In genomic region chr16:19119564-19119963, GRCh38 we compare ENCODE assay signal across 9 cellular contexts. TPM values are rescaled to one million over a fixed set of nuclear protein-coding genes. Genes with fewer than 3 reads are reported as not detected.
DNase-seq lines count a peak whose midpoint lies in the region; ATAC-seq, FAIRE-seq and TF ChIP-seq lines count a peak whose summit lies in the region.
"Had no signal": no experiment of that assay in that cellular context is flagged by ENCODE, and none has a peak within 500 bp of the region (broad histone marks: within the 10 kb centered on the region; RNA-seq: fewer than 3 reads in every experiment).

No MANE protein-coding gene starts in this region.

- H3K9me3 Mint-ChIP-seq in activated B cell treated with CpG ODN at 0.5 μM for 24 hours = no peaks in the 10 kb centered on the region
- H3K9me3 Mint-ChIP-seq in stimulated activated memory B cell treated with anti-CD40 and anti-IgM and Interleukin-4, amounts not matched to agents 10 μg/mL and 1 μg/mL and 100 μg/mL, for 72 hours = no peaks in the 10 kb centered on the region
- H3K9me3 Mint-ChIP-seq: natural killer cell had no signal

- peak overlapping the region; percentile 83 for H3K4me3 Mint-ChIP-seq in activated B cell treated with CpG ODN at 0.5 μM for 24 hours
- no peak overlapping the region for H3K4me3 Mint-ChIP-seq in stimulated activated memory B cell treated with anti-CD40 and anti-IgM and Interleukin-4, amounts not matched to agents 10 μg/mL and 1 μg/mL and 100 μg/mL, for 72 hours
- H3K4me3 Mint-ChIP-seq: natural killer cell had no signal

- peak; percentile 26 for ATAC-seq in activated B cell treated with CpG ODN at 0.5 μM for 24 hours (ENCODE audit: low read depth)
- no peak for ATAC-seq in gastroesophageal sphincter
- peak; percentile 11 for ATAC-seq in stimulated activated memory B cell treated with anti-CD40 and anti-IgM and Interleukin-4, amounts not matched to agents 10 μg/mL and 1 μg/mL and 100 μg/mL, for 72 hours
- no peak for ATAC-seq in GM21447 (IDR thresholded peaks at IDR 0.05; ENCODE audit: unreplicated experiment)
- ATAC-seq in GM21576 (IDR thresholded peaks at IDR 0.05; ENCODE audit: unreplicated experiment) = no peak

- H3K27me3 ChIP-seq in HL-60 (ENCODE audit: insufficient read depth, poor library complexity, severe bottlenecking) (peaks cover 2% of the 10 kb centered on the region), gastroesophageal sphincter (no peaks in the 10 kb centered on the region), H7 (ENCODE audit: control insufficient read depth, insufficient read depth, low read length) (peaks cover 9% of the 10 kb centered on the region)

- no peak overlapping the region for H3K9ac ChIP-seq in kidney (ENCODE audit: low read length in 2 of 2)

- TF ChIP-seq POLR2A in gastroesophageal sphincter (IDR thresholded peaks at IDR 0.05) = no peak

- H3K36me3 ChIP-seq in gastroesophageal sphincter (peaks cover 0 to 31% of the 10 kb centered on the region in 2 donors), kidney (ENCODE audit: control insufficient read depth in 1 of 2, insufficient read depth in 2 of 2, low read length in 2 of 2) (peaks cover 0 to 14% of the 10 kb centered on the region in 2 donors), H7 (replicated peaks; ENCODE audit: control insufficient read depth, insufficient read depth, low read length) (no peaks in the 10 kb centered on the region)

- peaks cover 40% of the 10 kb centered on the region for H3K4me1 Mint-ChIP-seq in activated B cell treated with CpG ODN at 0.5 μM for 24 hours
- peaks cover 40% of the 10 kb centered on the region for H3K4me1 Mint-ChIP-seq in stimulated activated memory B cell treated with anti-CD40 and anti-IgM and Interleukin-4, amounts not matched to agents 10 μg/mL and 1 μg/mL and 100 μg/mL, for 72 hours

- H3K4me3 ChIP-seq in HL-60 (replicated peaks; ENCODE audit: insufficient read depth, low read length) (peak overlapping the region; percentile 38), gastroesophageal sphincter (peak overlapping the region in 1 of 2 donors; percentile 42), kidney (ENCODE audit: low read length in 2 of 2) (no peak overlapping the region), H7 (ENCODE audit: insufficient read depth, low read depth, low read length) (no peak overlapping the region)

- H3K27me3 Mint-ChIP-seq in activated B cell treated with CpG ODN at 0.5 μM for 24 hours = no peaks in the 10 kb centered on the region
- H3K27me3 Mint-ChIP-seq in stimulated activated memory B cell treated with anti-CD40 and anti-IgM and Interleukin-4, amounts not matched to agents 10 μg/mL and 1 μg/mL and 100 μg/mL, for 72 hours = no peaks in the 10 kb centered on the region

- H3K27ac ChIP-seq in HL-60 (replicated peaks) (peak overlapping the region; percentile 54), gastroesophageal sphincter (peak overlapping the region; percentile 27 to 96 (median 74)), kidney (ENCODE audit: low read depth in 2 of 2, low read length in 2 of 2) (peak overlapping the region in 1 of 2 donors; percentile 84)

- WGBS in gastroesophageal sphincter (ENCODE audit: low coverage in 1 of 2), 2 donors = 34 to 48% methylated on average over 5 of the region's 5 CpGs

- no peak for TF ChIP-seq EP300 in gastroesophageal sphincter (IDR thresholded peaks at IDR 0.05)

- CTCF ChIA-PET in activated B cell treated with CpG ODN at 0.5 μM for 24 hours (lab: Charles Lee) = no interaction called here

- POLR2A ChIA-PET in activated B cell treated with CpG ODN at 0.5 μM for 24 hours (lab: Charles Lee) = interaction anchor here (0.7 to 1.9 kb wide), 3 partner anchors 52 to 349 kb away, joined by 3 to 9 read pairs (median 6); partner anchors contain the start of gene COQ7

- intact Hi-C loops in activated B cell treated with CpG ODN at 0.5 μM for 24 hours (cut with micrococcal nuclease) (no loop called here), kidney (cut with DNase I) (no loop called here)

- H3K27ac Mint-ChIP-seq in activated B cell treated with CpG ODN at 0.5 μM for 24 hours = no peak overlapping the region
- peak overlapping the region; percentile 93 for H3K27ac Mint-ChIP-seq in stimulated activated memory B cell treated with anti-CD40 and anti-IgM and Interleukin-4, amounts not matched to agents 10 μg/mL and 1 μg/mL and 100 μg/mL, for 72 hours

- FAIRE-seq in kidney (lab: Jason Lieb, UNC) = no peak

- peaks cover 7 to 81% (median 33%) of the 10 kb centered on the region in 3 donors for H3K4me1 ChIP-seq in gastroesophageal sphincter
- H3K4me1 ChIP-seq in kidney (ENCODE audit: control insufficient read depth in 1 of 2, insufficient read depth in 1 of 2, low read depth in 1 of 2, low read length in 2 of 2) = peaks cover 0 to 27% of the 10 kb centered on the region in 2 donors

- DNase-seq in HL-60 (ENCODE audit: low read depth in 1 of 2, low spot score in 1 of 2) (no peak), activated B cell treated with CpG ODN at 0.5 μM for 24 hours (no peak), kidney (no peak), H7 (no peak)
- DNase-seq: natural killer cell had no signal

- no peaks in the 10 kb centered on the region for H3K9me3 ChIP-seq in gastroesophageal sphincter
- H3K9me3 ChIP-seq in kidney (ENCODE audit: control insufficient read depth in 1 of 2, low read length in 2 of 2) = no peaks in the 10 kb centered on the region

- no peaks in the 10 kb centered on the region for H3K36me3 Mint-ChIP-seq in activated B cell treated with CpG ODN at 0.5 μM for 24 hours (ENCODE audit: low read depth)
- peaks cover 20% of the 10 kb centered on the region for H3K36me3 Mint-ChIP-seq in stimulated activated memory B cell treated with anti-CD40 and anti-IgM and Interleukin-4, amounts not matched to agents 10 μg/mL and 1 μg/mL and 100 μg/mL, for 72 hours
- H3K36me3 Mint-ChIP-seq: natural killer cell had no signal

- TF ChIP-seq CTCF in HL-60 (IDR thresholded peaks at IDR 0.05; ENCODE audit: insufficient read depth, low read length) (no peak), activated B cell treated with CpG ODN at 0.5 μM for 24 hours (IDR thresholded peaks at IDR 0.05) (no peak), gastroesophageal sphincter (IDR thresholded peaks at IDR 0.05) (no peak), kidney (IDR thresholded peaks at IDR 0.05; ENCODE audit: borderline replicate concordance, extremely low read depth, insufficient read depth) (no peak)

RNA-seq across cellular contexts. Expression of gene ITPRIPL2, which starts 5.8 kb away (rescaled TPM):
- total RNA-seq in activated B cell treated with CpG ODN at 0.5 μM for 24 hours = 7.4 and 8.3 TPM in 2 replicates
- 100 to 1,000 TPM in 1 of 4 donors, 10 to 100 TPM in 3; 53.9 to 115 (median 69.2) TPM for total RNA-seq in gastroesophageal sphincter
- 48.1 TPM for total RNA-seq in kidney
- polyA plus RNA-seq in kidney (ENCODE audit: insufficient read depth, low read depth, low replicate concordance) = 6.7 TPM
- total RNA-seq in H7 (2014; rRNA removed; shearing (Covaris generic)) = 3.4 and 5.5 TPM in 2 replicates

RNA-seq across cellular contexts. Expression of gene SYT17, which starts 48.5 kb away (rescaled TPM):
- total RNA-seq in activated B cell treated with CpG ODN at 0.5 μM for 24 hours (21.2 and 25.4 TPM in 2 replicates), gastroesophageal sphincter (1 to 10 TPM; 4.2 to 9.0 (median 6.3) TPM), kidney (5.8 TPM)
- polyA plus RNA-seq in kidney (ENCODE audit: insufficient read depth, low read depth, low replicate concordance) = 8.8 TPM
- total RNA-seq in H7 (2014; rRNA removed; shearing (Covaris generic)) = 1.9 and 5.3 TPM in 2 replicates

RNA-seq across cellular contexts. Expression of gene COQ7, which starts 52.1 kb away (rescaled TPM):
- total RNA-seq in activated B cell treated with CpG ODN at 0.5 μM for 24 hours (13.6 and 17.5 TPM in 2 replicates), gastroesophageal sphincter (10 to 100 TPM; 28.9 to 37.8 (median 34.3) TPM), kidney (32.5 TPM)
- 18.8 TPM for polyA plus RNA-seq in kidney (ENCODE audit: insufficient read depth, low read depth, low replicate concordance)
- 9.5 and 10.8 TPM in 2 replicates for total RNA-seq in H7 (2014; rRNA removed; shearing (Covaris generic))

Comparison
In these comparisons a context has a peak if more than half of its experiments do, and no peak if none do; other contexts are left out.
1. ATAC-seq: peak in activated B cell treated with CpG ODN at 0.5 μM for 24 hours (single experiment) and stimulated activated memory B cell treated with anti-CD40 and anti-IgM and Interleukin-4, amounts not matched to agents 10 μg/mL and 1 μg/mL and 100 μg/mL, for 72 hours (single experiment); none in gastroesophageal sphincter (single experiment), GM21447 (single experiment) and GM21576 (single experiment).